25 cellular contexts compared by ENCODE assay signal in genomic region chr2:145801210-145801609, GRCh38.
"Had no signal": no experiment of that assay in that cellular context is flagged by ENCODE, and none has a peak within 500 bp of the region (broad histone marks: within the 10 kb centered on the region; RNA-seq: fewer than 3 reads in every experiment).

No MANE protein-coding gene starts in this region.

- H3K4me3 ChIP-seq: heart right ventricle, hepatocyte, left lung, lower lobe of right lung, mucosa of descending colon, ovary, right atrium auricular region, skin epidermis, stomach, thoracic aorta, tibial artery, uterus had no signal

- H3K79me2 ChIP-seq: hepatocyte had no signal

- H3K4me2 ChIP-seq: hepatocyte had no signal

- H3K27me3 ChIP-seq: heart right ventricle, hepatocyte, left lung, ovary, right atrium auricular region, stomach, tibial artery, uterus had no signal

- H3K36me3 ChIP-seq: heart right ventricle, left lung, lower lobe of right lung, ovary, right atrium auricular region, stomach, thoracic aorta, tibial artery, uterus had no signal

- H2AFZ ChIP-seq: hepatocyte had no signal

- H3K4me1 ChIP-seq: heart right ventricle, left lung, lower lobe of right lung, right atrium auricular region, tibial artery, uterus had no signal

- DNase-seq: heart right ventricle; islet precursor cell; left cardiac atrium; left lung; lower lobe of right lung; midbrain; mucosa of descending colon; naive thymus-derived CD4-positive, alpha-beta T cell; ovary; stimulated activated CD4-positive, alpha-beta T cell treated with anti-CD3 and anti-CD28 coated beads, Interleukin-12 subunit alpha, Interleukin-12 subunit beta, amount 100 ng/mL, for 4 hours; stimulated activated CD4-positive, alpha-beta T cell treated with anti-CD3 and anti-CD28 coated beads, Interleukin-15, amount 100 ng/mL, for 24 hours; stimulated activated CD4-positive, alpha-beta T cell treated with anti-CD3 and anti-CD28 coated beads, Interleukin-2, amount 100 ng/mL, for 24 hours; stimulated activated CD4-positive, alpha-beta T cell treated with anti-CD3 and anti-CD28 coated beads, Interleukin-4, amount 100 ng/mL, for 1 hour; stimulated activated naive B cell treated with anti-CD40 and anti-IgM and Interleukin-4, amounts not matched to agents 10 μg/mL and 1 μg/mL and 100 μg/mL, for 72 hours; stimulated activated naive CD8-positive, alpha-beta T cell treated with anti-CD3 and anti-CD28 coated beads, Interleukin-15, Interleukin-2, amounts not matched to agents 100 U/mL and 50 U/mL, for 24 hours; stomach; tibial artery; trophoblast cell; uterus had no signal

- ATAC-seq: heart right ventricle; left cardiac atrium; mucosa of descending colon; naive thymus-derived CD4-positive, alpha-beta T cell; natural killer cell treated with Interleukin-12 subunit alpha and Interleukin-12 subunit beta and Interleukin-15 and Interleukin-18, amount 100 ng/mL, for 72 hours; sciatic nerve; stimulated activated naive B cell treated with anti-CD40 and anti-IgM and Interleukin-4, amounts not matched to agents 10 μg/mL and 1 μg/mL and 100 μg/mL, for 72 hours; stimulated activated naive CD8-positive, alpha-beta T cell treated with anti-CD3 and anti-CD28 coated beads, Interleukin-15, Interleukin-2, amounts not matched to agents 100 U/mL and 50 U/mL, for 24 hours had no signal

- H3K27ac ChIP-seq: heart right ventricle, hepatocyte, left lung, lower lobe of right lung, ovary, right atrium auricular region, skin epidermis, stomach, thoracic aorta, tibial artery, uterus had no signal

- H3K9me3 ChIP-seq: left lung, lower lobe of right lung, mucosa of descending colon, ovary, right atrium auricular region, stomach, thoracic aorta, tibial artery, uterus had no signal
